ENCODE assay signal across 8 cellular contexts in genomic region chr20:59783020-59784010, GRCh38.
DNase-seq lines count a peak whose midpoint lies in the region; ATAC-seq, FAIRE-seq and TF ChIP-seq lines count a peak whose summit lies in the region.

No MANE protein-coding gene starts in this region.

- H3K27ac ChIP-seq in gastroesophageal sphincter (no peak overlapping the region), pancreas (no peak overlapping the region)

- POLR2A ChIA-PET in BJ (lab: Charles Lee), result no interaction called here
- POLR2A ChIA-PET in activated CD4-positive, alpha-beta memory T cell treated with anti-CD3 and anti-CD28 coated beads, Interleukin-2, amount 10 ng/mL, durations not matched to agents 7 days and 5 days (lab: Charles Lee), result no interaction called here

- H3K4me3 Mint-ChIP-seq in activated CD4-positive, alpha-beta memory T cell treated with anti-CD3 and anti-CD28 coated beads, Interleukin-2, amount 10 ng/mL, durations not matched to agents 7 days and 5 days, result no peak overlapping the region

- H3K27me3 ChIP-seq in BJ (ENCODE audit: control insufficient read depth, insufficient read depth, low read length) (peaks cover 2% of the 10 kb centered on the region; the same call in 1 of the 2 replicates), gastroesophageal sphincter (peaks cover 18% of the 10 kb centered on the region), pancreas (no peaks in the 10 kb centered on the region)

- CTCF ChIA-PET in BJ (lab: Yijun Ruan, JAX), result interaction anchor here (0.7 to 8.5 kb wide), 17 partner anchors 9 to 169 kb away, joined by 3 to 75 read pairs (median 4); no protein-coding TSS in a partner anchor
- CTCF ChIA-PET in activated CD4-positive, alpha-beta memory T cell treated with anti-CD3 and anti-CD28 coated beads, Interleukin-2, amount 10 ng/mL, durations not matched to agents 7 days and 5 days (lab: Charles Lee), result interaction anchor here (0.6 to 1.6 kb wide), 6 partner anchors 12 to 340 kb away, joined by 3 read pairs; no protein-coding TSS in a partner anchor

- H3K4me1 Mint-ChIP-seq in activated CD4-positive, alpha-beta memory T cell treated with anti-CD3 and anti-CD28 coated beads, Interleukin-2, amount 10 ng/mL, durations not matched to agents 7 days and 5 days, result no peaks in the 10 kb centered on the region

- H3K4me1 ChIP-seq in gastroesophageal sphincter (no peaks in the 10 kb centered on the region), pancreas (no peaks in the 10 kb centered on the region)

- WGBS in gastroesophageal sphincter (ENCODE audit: low coverage in 1 of 2), 2 donors, result 0 to 7% methylated on average over 2 to 4 of the region's 19 CpGs
- WGBS in pancreas, 2 donors, result 32 to 36% methylated on average over 19 of the region's 19 CpGs

- DNase-seq in BJ (ENCODE audit: low read depth) (no peak), GM18507 (ENCODE audit: extremely low spot score, insufficient read length, low read depth) (peak; percentile 30), NCI-H2029 (lab: John Stamatoyannopoulos, UW) (peak; percentile 25), pancreas (peak in 4 of 6 donors; percentile 13 to 76 (median 36)), SKM-1 (lab: John Stamatoyannopoulos, UW; ENCODE audit: unreplicated experiment) (no peak)
- peak; percentile 49 for DNase-seq in activated CD4-positive, alpha-beta memory T cell treated with anti-CD3 and anti-CD28 coated beads, Interleukin-2, amount 10 ng/mL, durations not matched to agents 7 days and 5 days

- no peak overlapping the region for H3K4me3 ChIP-seq in BJ (ENCODE audit: low read depth, low read length)
- no peak overlapping the region for H3K4me3 ChIP-seq in gastroesophageal sphincter
- no peak overlapping the region for H3K4me3 ChIP-seq in pancreas

- TF ChIP-seq EP300 in gastroesophageal sphincter (IDR thresholded peaks at IDR 0.05), result no peak

- ATAC-seq in gastroesophageal sphincter, result no peak
- peak in 3 of 4 donors; percentile 61 to 72 (median 71) for ATAC-seq in pancreas
- ATAC-seq in HG03159 (IDR thresholded peaks at IDR 0.05; ENCODE audit: unreplicated experiment), result no peak

- H3K9me3 ChIP-seq in gastroesophageal sphincter (no peaks in the 10 kb centered on the region), pancreas (no peaks in the 10 kb centered on the region)

- no peaks in the 10 kb centered on the region for H3K9me3 Mint-ChIP-seq in activated CD4-positive, alpha-beta memory T cell treated with anti-CD3 and anti-CD28 coated beads, Interleukin-2, amount 10 ng/mL, durations not matched to agents 7 days and 5 days

- no peak for TF ChIP-seq POLR2A in gastroesophageal sphincter (IDR thresholded peaks at IDR 0.05)

- no peaks in the 10 kb centered on the region for H3K27me3 Mint-ChIP-seq in activated CD4-positive, alpha-beta memory T cell treated with anti-CD3 and anti-CD28 coated beads, Interleukin-2, amount 10 ng/mL, durations not matched to agents 7 days and 5 days

- intact Hi-C loops in pancreas (cut with DNase I), result no loop called here

- H3K36me3 ChIP-seq in BJ (ENCODE audit: control insufficient read depth, insufficient read depth, low read length) (no peaks in the 10 kb centered on the region), gastroesophageal sphincter (no peaks in the 10 kb centered on the region), pancreas (no peaks in the 10 kb centered on the region)

- no peak overlapping the region for H3K27ac Mint-ChIP-seq in activated CD4-positive, alpha-beta memory T cell treated with anti-CD3 and anti-CD28 coated beads, Interleukin-2, amount 10 ng/mL, durations not matched to agents 7 days and 5 days

- TF ChIP-seq CTCF in BJ (IDR thresholded peaks at IDR 0.05; ENCODE audit: insufficient read depth, low read depth, low read length), result peak; percentile 97
- peak in 3 of 4 experiments; percentile 37 to 89 (median 62) for TF ChIP-seq CTCF in gastroesophageal sphincter (IDR thresholded peaks at IDR 0.05)
- TF ChIP-seq CTCF in pancreas (IDR thresholded peaks at IDR 0.05), result peak; percentile 59 to 87 (median 76)

- H3K36me3 Mint-ChIP-seq in activated CD4-positive, alpha-beta memory T cell treated with anti-CD3 and anti-CD28 coated beads, Interleukin-2, amount 10 ng/mL, durations not matched to agents 7 days and 5 days (ENCODE audit: low read depth), result no peaks in the 10 kb centered on the region

- FAIRE-seq in GM18507 (lab: Jason Lieb, UNC) (peak; percentile 66), pancreas (lab: Jason Lieb, UNC) (no peak)

Comparison
In these comparisons a context has a peak if more than half of its experiments do, and no peak if none do; other contexts are left out.
1. DNase-seq: peak in GM18507 (single experiment), NCI-H2029 (single experiment), activated CD4-positive, alpha-beta memory T cell treated with anti-CD3 and anti-CD28 coated beads, Interleukin-2, amount 10 ng/mL, durations not matched to agents 7 days and 5 days (single experiment) and pancreas (4 of 6); none in BJ (single experiment) and SKM-1 (single experiment).
2. ATAC-seq: peak in pancreas (3 of 4); none in gastroesophageal sphincter (single experiment) and HG03159 (single experiment).
3. Peak in every context shown above with its lines, with median percentiles within 50 percentile points of each other: CTCF ChIP-seq.